In genomic region chr1:24790490-24790889, GRCh38 we compare ENCODE assay signal across 15 cellular contexts. TPM values are rescaled to one million over a fixed set of nuclear protein-coding genes. Genes with fewer than 3 reads are reported as not detected.
DNase-seq lines count a peak whose midpoint lies in the region; ATAC-seq and TF ChIP-seq lines count a peak whose summit lies in the region.
"Had no signal": no experiment of that assay in that cellular context is flagged by ENCODE, and none has a peak within 500 bp of the region (broad histone marks: within the 10 kb centered on the region; RNA-seq: fewer than 3 reads in every experiment).

No MANE protein-coding gene starts in this region.

- no peak overlapping the region for H4K12ac ChIP-seq in trophoblast cell (ENCODE audit: low read depth, low read length)

- peak overlapping the region; percentile 76 for H2BK12ac ChIP-seq in trophoblast cell (ENCODE audit: low read length)

- H3K79me2 ChIP-seq in Karpas-422 (ENCODE audit: low read length) (peaks cover 88% of the 10 kb centered on the region), trophoblast cell (ENCODE audit: control insufficient read depth, insufficient read depth, low read length, poor library complexity) (peaks cover 7% of the 10 kb centered on the region)

- H3K27ac ChIP-seq in AG04450 (ENCODE audit: low read depth, low read length) = peak overlapping the region; percentile 39
- H3K27ac ChIP-seq in Karpas-422 (ENCODE audit: low read length) = no peak overlapping the region
- H3K27ac ChIP-seq in trophoblast cell (ENCODE audit: low read depth, low read length) = no peak overlapping the region
- H3K27ac ChIP-seq: HL-60 had no signal

- no peak overlapping the region for H2AK5ac ChIP-seq in trophoblast cell (ENCODE audit: low read length)

- no peak overlapping the region for H2BK5ac ChIP-seq in trophoblast cell (ENCODE audit: low read depth, low read length, poor library complexity)

- H3K4ac ChIP-seq in trophoblast cell (ENCODE audit: low read depth, low read length) = peak overlapping the region; percentile 94

- CTCF ChIA-PET in AG04450 (lab: Charles Lee) = no interaction called here

- no peak overlapping the region for H4K8ac ChIP-seq in trophoblast cell (ENCODE audit: low read depth, low read length)

- H3K36me3 ChIP-seq in Karpas-422 (ENCODE audit: insufficient read depth, low read length) (no peaks in the 10 kb centered on the region), trophoblast cell (ENCODE audit: control insufficient read depth in 1 of 2, insufficient read depth in 2 of 2, low read length in 2 of 2) (peaks cover 0 to 4% of the 10 kb centered on the region in 2 experiments), BE2C (no peaks in the 10 kb centered on the region)

- H2AFZ ChIP-seq in Karpas-422 (ENCODE audit: low read length) (no peak overlapping the region), trophoblast cell (ENCODE audit: insufficient read depth, low read length, poor library complexity) (no peak overlapping the region)

- no peaks in the 10 kb centered on the region for H3K27me3 ChIP-seq in AG04450 (ENCODE audit: control insufficient read depth, insufficient read depth, low read length)
- H3K27me3 ChIP-seq in Karpas-422 (ENCODE audit: low read length) = no peaks in the 10 kb centered on the region
- no peaks in the 10 kb centered on the region for H3K27me3 ChIP-seq in trophoblast cell (ENCODE audit: insufficient read depth, low read length)
- no peaks in the 10 kb centered on the region for H3K27me3 ChIP-seq in BE2C

- H3K4me2 ChIP-seq in Karpas-422 (ENCODE audit: low read depth, low read length, poor library complexity, severe bottlenecking) = no peak overlapping the region
- H3K4me2 ChIP-seq in trophoblast cell (ENCODE audit: low read length) = no peak overlapping the region

- no peak overlapping the region for H3K4me3 ChIP-seq in AG04450 (ENCODE audit: low read depth, low read length)
- no peak overlapping the region for H3K4me3 ChIP-seq in Karpas-422 (ENCODE audit: low read length)
- no peak overlapping the region for H3K4me3 ChIP-seq in trophoblast cell (ENCODE audit: low read depth, low read length)
- H3K4me3 ChIP-seq in BE2C (ENCODE audit: low read depth, low read length) = no peak overlapping the region

- ATAC-seq in left lobe of liver = peak; percentile 88
- ATAC-seq in GM19467 (IDR thresholded peaks at IDR 0.05; ENCODE audit: unreplicated experiment) = no peak
- no peak for ATAC-seq in HG02623 (IDR thresholded peaks at IDR 0.05; ENCODE audit: unreplicated experiment)

- H3K4me1 ChIP-seq in Karpas-422 (ENCODE audit: low read length) = peaks cover 21% of the 10 kb centered on the region
- no peaks in the 10 kb centered on the region for H3K4me1 ChIP-seq in trophoblast cell (ENCODE audit: control insufficient read depth in 1 of 2, insufficient read depth in 2 of 2, low read length in 2 of 2)
- H3K4me1 ChIP-seq in BE2C = no peaks in the 10 kb centered on the region

- H3K9ac ChIP-seq in Karpas-422 (ENCODE audit: low read length) = no peak overlapping the region
- no peak overlapping the region for H3K9ac ChIP-seq in trophoblast cell (ENCODE audit: low read length)

- H3K9me3 ChIP-seq in AG04450 (ENCODE audit: control insufficient read depth, insufficient read depth, low read length) = no peaks in the 10 kb centered on the region
- H3K9me3 ChIP-seq in Karpas-422 (ENCODE audit: low read length) = no peaks in the 10 kb centered on the region
- no peaks in the 10 kb centered on the region for H3K9me3 ChIP-seq in trophoblast cell (ENCODE audit: insufficient read depth, low read depth, low read length)
- H3K9me3 ChIP-seq in BE2C = no peaks in the 10 kb centered on the region

- H3K18ac ChIP-seq in trophoblast cell (ENCODE audit: low read length) = no peak overlapping the region

- no peak overlapping the region for H3K14ac ChIP-seq in trophoblast cell (ENCODE audit: low read length)

- H4K91ac ChIP-seq in trophoblast cell (ENCODE audit: low read depth, low read length) = no peak overlapping the region

- no peak overlapping the region for H2BK120ac ChIP-seq in trophoblast cell (ENCODE audit: insufficient read depth, low read length, poor library complexity)

- no peaks in the 10 kb centered on the region for H3K9me2 ChIP-seq in Karpas-422 (replicated peaks; ENCODE audit: insufficient read depth, low read length)

- H4K20me1 ChIP-seq in Karpas-422 (ENCODE audit: insufficient read depth, low read depth, low read length) = no peaks in the 10 kb centered on the region

- TF ChIP-seq CTCF in AG04450 (IDR thresholded peaks at IDR 0.05; ENCODE audit: low read depth, low read length) (no peak), BE2C (IDR thresholded peaks at IDR 0.05; ENCODE audit: low read depth, low read length) (no peak)

- H3K23ac ChIP-seq in trophoblast cell (ENCODE audit: low read length) = no peak overlapping the region

- H3K79me1 ChIP-seq in trophoblast cell (ENCODE audit: low read length) = no peaks in the 10 kb centered on the region

- no peak for DNase-seq in AG04450 (ENCODE audit: low read depth, low spot score)
- DNase-seq in Karpas-422 = peak; percentile 40
- DNase-seq in left lobe of liver (ENCODE audit: low spot score) = peak; percentile 73
- no peak for DNase-seq in trophoblast cell
- DNase-seq in BE2C = no peak
- DNase-seq: 8988T; C1 segment of cervical spinal cord; Calu3; CD4-positive, alpha-beta T cell; DMS 273 treated with DMSO at 0.1 percent for 48 hours; HCEC 1CT; HFFc6 had no signal

- POLR2A ChIA-PET in AG04450 (lab: Yijun Ruan, JAX) = no interaction called here

RNA-seq across cellular contexts. Expression of gene CLIC4, which starts 45.2 kb away (rescaled TPM):
- 412 and 561 TPM in 2 replicates for polyA plus RNA-seq in AG04450 (2011; rRNA removed)
- 139 and 248 TPM in 2 replicates for polyA minus RNA-seq in AG04450 (2011; rRNA and poly(A)+ RNA removed)
- total RNA-seq in Karpas-422 (2014; rRNA removed; shearing (Covaris generic); ENCODE audit: low replicate concordance) = 49.1 and 87.4 TPM in 2 replicates
- 54.4 TPM for total RNA-seq in left lobe of liver
- 204 and 206 TPM in 2 replicates for polyA plus RNA-seq in trophoblast cell (2013)
- polyA plus RNA-seq in BE2C (2012; ENCODE audit: insufficient read depth, insufficient read length, low read depth) = 73.5 TPM

Comparison
In these comparisons a context has a peak if more than half of its experiments do, and no peak if none do; other contexts are left out.
1. DNase-seq: peak in Karpas-422 (single experiment) and left lobe of liver (single experiment); none in AG04450 (single experiment), trophoblast cell (0 of 2) and BE2C (single experiment).